17 cellular contexts compared by ENCODE assay signal in genomic region chrX:71547339-71547738, GRCh38.
"Had no signal": no experiment of that assay in that cellular context is flagged by ENCODE, and none has a peak within 500 bp of the region (broad histone marks: within the 10 kb centered on the region; RNA-seq: fewer than 3 reads in every experiment).

No MANE protein-coding gene starts in this region.

- H3K27me3 ChIP-seq: upper lobe of right lung had no signal

- H3K4me3 ChIP-seq: dorsolateral prefrontal cortex, left ventricle myocardium inferior, upper lobe of right lung had no signal

- H3K27ac ChIP-seq: dorsolateral prefrontal cortex, left ventricle myocardium inferior, upper lobe of right lung had no signal

- FAIRE-seq: kidney, small intestine had no signal

- ATAC-seq: activated CD4-positive, CD25-positive, alpha-beta regulatory T cell treated with anti-CD3 and anti-CD28 coated beads, Interleukin-2, amount 50 U/mL, for 24 hours; naive thymus-derived CD8-positive, alpha-beta T cell; right cardiac atrium; upper lobe of right lung had no signal

- H3K27me3 Mint-ChIP-seq: memory B cell; naive thymus-derived CD8-positive, alpha-beta T cell had no signal

- H3K9me3 ChIP-seq: left ventricle myocardium inferior, upper lobe of right lung had no signal

- DNase-seq: activated CD4-positive, alpha-beta T cell treated with anti-CD3 and anti-CD28 coated beads, Interleukin-2, amount 50 U/mL, for 1 hour; activated CD8-positive, alpha-beta memory T cell treated with anti-CD3 and anti-CD28 coated beads for 24 hours; activated naive CD4-positive, alpha-beta T cell treated with anti-CD3 and anti-CD28 coated beads, Interleukin-2, amount 50 U/mL, for 16 hours; amniotic stem cell; dorsolateral prefrontal cortex; kidney; left ventricle myocardium inferior; naive thymus-derived CD8-positive, alpha-beta T cell; right cardiac atrium; small intestine; stimulated activated CD4-positive, alpha-beta T cell treated with anti-CD3 and anti-CD28 coated beads, Interleukin-4, amount 100 ng/mL, for 4 hours; stimulated activated CD8-positive, alpha-beta memory T cell treated with anti-CD3 and anti-CD28 coated beads, Interleukin-4, amount 100 ng/mL, for 48 hours; stimulated activated naive CD4-positive, alpha-beta T cell treated with Interleukin-2 at 50 U/mL for 16 hours; upper lobe of right lung had no signal

- H3K4me1 ChIP-seq: upper lobe of right lung had no signal

- H3K27ac Mint-ChIP-seq: memory B cell; T-helper 2 cell treated with Interferon-gamma antibody and Interleukin-4, amounts not matched to agents 5 μg/mL and 100 μg/mL, for 36 hours had no signal

- H3K9me3 Mint-ChIP-seq: memory B cell; naive thymus-derived CD8-positive, alpha-beta T cell; T-helper 2 cell treated with Interferon-gamma antibody and Interleukin-4, amounts not matched to agents 5 μg/mL and 100 μg/mL, for 36 hours had no signal

- H3K4me3 Mint-ChIP-seq: memory B cell; T-helper 2 cell treated with Interferon-gamma antibody and Interleukin-4, amounts not matched to agents 5 μg/mL and 100 μg/mL, for 36 hours had no signal
